ENCODE assay signal across 8 cellular contexts in genomic region chr1:185314416-185314815, GRCh38. TPM values are rescaled to one million over a fixed set of nuclear protein-coding genes. Genes with fewer than 3 reads are reported as not detected.
DNase-seq lines count a peak whose midpoint lies in the region; ATAC-seq and TF ChIP-seq lines count a peak whose summit lies in the region.

No MANE protein-coding gene starts in this region.

- H3K9ac ChIP-seq in MM.1S (ENCODE audit: low read length), result no peak overlapping the region
- peak overlapping the region in 1 of 2 donors; percentile 62 for H3K9ac ChIP-seq in colonic mucosa (ENCODE audit: low read depth in 2 of 2, low read length in 2 of 2)

- H3K4me1 Mint-ChIP-seq in natural killer cell, result peaks cover 68 to 80% of the 10 kb centered on the region in 2 donors

- H3K36me3 ChIP-seq in MM.1S (replicated peaks; ENCODE audit: insufficient read depth, low read length), result peaks cover 11% of the 10 kb centered on the region; the same call in 1 of the 2 replicates
- no peaks in the 10 kb centered on the region for H3K36me3 ChIP-seq in colonic mucosa
- H3K36me3 ChIP-seq in sigmoid colon, result peaks cover 0 to 11% (median 2%) of the 10 kb centered on the region in 4 donors

- H3K9me3 ChIP-seq in MM.1S (replicated peaks; ENCODE audit: insufficient read depth, low read length) (no peaks in the 10 kb centered on the region), colonic mucosa (no peaks in the 10 kb centered on the region), sigmoid colon (no peaks in the 10 kb centered on the region)

- H3K9me3 Mint-ChIP-seq in natural killer cell, result no peaks in the 10 kb centered on the region

- no peaks in the 10 kb centered on the region for H3K27me3 Mint-ChIP-seq in natural killer cell (ENCODE audit: low read depth in 2 of 2)

- H3K4me2 ChIP-seq in MM.1S (ENCODE audit: low read depth, low read length), result peak overlapping the region; percentile 92

- peak overlapping the region; percentile 78; the same call in 1 of the 2 replicates for H3K4me3 ChIP-seq in MM.1S (ENCODE audit: low read length)
- peak overlapping the region; percentile 68 for H3K4me3 ChIP-seq in colonic mucosa
- peak overlapping the region in 1 of 4 donors; percentile 2 for H3K4me3 ChIP-seq in sigmoid colon

- 7 to 44% methylated on average over 1 of the region's 1 CpG for WGBS in sigmoid colon, 2 donors

- TF ChIP-seq POLR2A in sigmoid colon (IDR thresholded peaks at IDR 0.05), result no peak

- no peak overlapping the region for H2AFZ ChIP-seq in MM.1S (ENCODE audit: low read length)

- in situ Hi-C loops in Caki2 (cut with HindIII; ENCODE audit: low pct_unique_long_range_greater_than_20kb, low sequenced_read_pairs), result no loop called here

- peaks cover 18% of the 10 kb centered on the region for H3F3A ChIP-seq in MM.1S (ENCODE audit: insufficient read depth, low read length)

- TF ChIP-seq EP300 in sigmoid colon (IDR thresholded peaks at IDR 0.05), result no peak

- H3K27ac ChIP-seq in MM.1S (ENCODE audit: low read length), result no peak overlapping the region
- peak overlapping the region; percentile 95 for H3K27ac ChIP-seq in colonic mucosa
- H3K27ac ChIP-seq in sigmoid colon, result peak overlapping the region in 2 of 4 donors; percentile 97 to 98

- intact Hi-C loops in colonic mucosa (cut with DNase I), result loop anchor here (10.0 kb wide), 1 partner anchor 360 kb away; no protein-coding TSS in a partner anchor
- intact Hi-C loops in natural killer cell (cut with micrococcal nuclease), result loop anchor here (10.0 kb wide), 2 partner anchors 470 to 1060 kb away; partner anchors contain the start of genes ODR4 and TPR
- intact Hi-C loops in sigmoid colon (cut with DNase I), result loop anchor here (10.0 kb wide), 1 partner anchor 360 kb away; no protein-coding TSS in a partner anchor

- peak overlapping the region; percentile 98 to 99 for H3K27ac Mint-ChIP-seq in natural killer cell

- ATAC-seq in natural killer cell, result no peak

- H3K27me3 ChIP-seq in MM.1S (replicated peaks; ENCODE audit: insufficient read depth, low read length) (no peaks in the 10 kb centered on the region), colonic mucosa (no peaks in the 10 kb centered on the region), sigmoid colon (no peaks in the 10 kb centered on the region)

- DNase-seq in Caki2 (ENCODE audit: low read depth) (peak; percentile 26), MM.1S (no peak), colonic mucosa (peak; percentile 38), natural killer cell (no peak), NCI-H1105 (lab: John Stamatoyannopoulos, UW) (no peak), DMS53 (lab: John Stamatoyannopoulos, UW) (no peak), NCI-H2171 treated with DMSO at 0.1 percent for 48 hours (lab: John Stamatoyannopoulos, UW) (no peak), sigmoid colon (no peak)

- H3K4me3 Mint-ChIP-seq in natural killer cell, result peak overlapping the region; percentile 95

- H3K4me1 ChIP-seq in MM.1S (ENCODE audit: low read length), result peaks cover 29% of the 10 kb centered on the region
- peaks cover 12% of the 10 kb centered on the region for H3K4me1 ChIP-seq in colonic mucosa
- H3K4me1 ChIP-seq in sigmoid colon, result peaks cover 0 to 56% (median 44%) of the 10 kb centered on the region in 4 donors

- peaks cover 43% of the 10 kb centered on the region for H4K20me1 ChIP-seq in MM.1S (ENCODE audit: insufficient read depth, low read length)

- peaks cover 6% of the 10 kb centered on the region for H3K36me3 Mint-ChIP-seq in natural killer cell

- peaks cover 70% of the 10 kb centered on the region for H3K79me2 ChIP-seq in MM.1S (ENCODE audit: low read length)

- H3K9me2 ChIP-seq in MM.1S (replicated peaks; ENCODE audit: insufficient read depth, low read length), result no peaks in the 10 kb centered on the region

- TF ChIP-seq CTCF in MM.1S (IDR thresholded peaks at IDR 0.05; ENCODE audit: low read length) (no peak), colonic mucosa (IDR thresholded peaks at IDR 0.05) (no peak), natural killer cell (IDR thresholded peaks at IDR 0.05) (no peak), sigmoid colon (IDR thresholded peaks at IDR 0.05) (no peak)

RNA-seq across cellular contexts. Expression of gene IVNS1ABP, which starts 2.6 kb away (rescaled TPM):
- total RNA-seq in Caki2 (2014; rRNA removed; shearing (Covaris generic); ENCODE audit: low replicate concordance), result 96.4 and 108 TPM in 2 replicates
- total RNA-seq in colonic mucosa (100 to 1,000 TPM in 1 of 2 donors, 10 to 100 TPM in 1; 87.2 to 141 TPM), natural killer cell (100 to 1,000 TPM; 250 to 394 (median 299) TPM), sigmoid colon (10 to 100 TPM; 29.8 to 36.0 (median 31.2) TPM)
- 10 to 100 TPM; 49.4 to 85.9 (median 57.3) TPM for polyA plus RNA-seq in sigmoid colon

Comparison
In these comparisons a context has a peak if more than half of its experiments do, and no peak if none do; other contexts are left out.
1. DNase-seq: peak in Caki2 (single experiment) and colonic mucosa (single experiment); none in MM.1S (single experiment), natural killer cell (single experiment), NCI-H1105 (single experiment), DMS53 (single experiment), NCI-H2171 treated with DMSO at 0.1 percent for 48 hours (single experiment) and sigmoid colon (single experiment).